ENCODE assay signal across 11 cellular contexts in genomic region chr17:44008205-44008909, GRCh38. TPM values are rescaled to one million over a fixed set of nuclear protein-coding genes. Genes with fewer than 3 reads are reported as not detected.
DNase-seq lines count a peak whose midpoint lies in the region; ATAC-seq lines count a peak whose summit lies in the region.
"Had no signal": no experiment of that assay in that cellular context is flagged by ENCODE, and none has a peak within 500 bp of the region (broad histone marks: within the 10 kb centered on the region; RNA-seq: fewer than 3 reads in every experiment).

No MANE protein-coding gene starts in this region.

- peaks cover 16% of the 10 kb centered on the region for H3K4me1 ChIP-seq in iPS-20b (ENCODE audit: insufficient read depth, low read length)

- H3K27me3 ChIP-seq in iPS-20b (ENCODE audit: insufficient read depth, low read length): peaks cover 34% of the 10 kb centered on the region

- peak; percentile 9 for DNase-seq in stimulated activated CD4-positive, alpha-beta T cell treated with anti-CD3 and anti-CD28 coated beads, Interleukin-15, amount 100 ng/mL, for 24 hours
- no peak for DNase-seq in stimulated activated CD4-positive, alpha-beta T cell treated with anti-CD3 and anti-CD28 coated beads, Interleukin-12 subunit alpha, Interleukin-12 subunit beta, amount 100 ng/mL, for 4 hours
- DNase-seq in activated CD4-positive, alpha-beta memory T cell treated with anti-CD3 and anti-CD28 coated beads, Interleukin-2, amount 10 ng/mL, durations not matched to agents 7 days and 5 days: no peak
- DNase-seq in anterior cingulate cortex (lab: John Stamatoyannopoulos, UW): no peak
- DNase-seq: activated CD4-positive, CD25-positive, alpha-beta regulatory T cell had no signal

- peak overlapping the region; percentile 37 for H3K27ac Mint-ChIP-seq in activated CD4-positive, alpha-beta memory T cell treated with anti-CD3 and anti-CD28 coated beads, Interleukin-2, amount 10 ng/mL, durations not matched to agents 7 days and 5 days

- H3K9ac ChIP-seq in iPS-20b (ENCODE audit: low read depth, low read length): no peak overlapping the region; the same call in 1 of the 2 replicates

- no peak for ATAC-seq in HG03095 (IDR thresholded peaks at IDR 0.05; ENCODE audit: unreplicated experiment)
- no peak for ATAC-seq in GM18870 (IDR thresholded peaks at IDR 0.05; ENCODE audit: unreplicated experiment)
- ATAC-seq in GM21528 (IDR thresholded peaks at IDR 0.05; ENCODE audit: low FRiP score, unreplicated experiment): no peak

- POLR2A ChIA-PET in activated CD4-positive, alpha-beta memory T cell treated with anti-CD3 and anti-CD28 coated beads, Interleukin-2, amount 10 ng/mL, durations not matched to agents 7 days and 5 days (lab: Charles Lee): interaction anchor here (0.7 to 1.9 kb wide), 5 partner anchors 8 to 1010 kb away, joined by 3 to 7 read pairs (median 3); partner anchors contain the start of genes HDAC5 and RPL27

- no peak overlapping the region for H3K27ac ChIP-seq in iPS-20b (ENCODE audit: low read length)

- no peaks in the 10 kb centered on the region for H3K9me3 Mint-ChIP-seq in activated CD4-positive, alpha-beta memory T cell treated with anti-CD3 and anti-CD28 coated beads, Interleukin-2, amount 10 ng/mL, durations not matched to agents 7 days and 5 days

- H3K27me3 Mint-ChIP-seq in activated CD4-positive, alpha-beta memory T cell treated with anti-CD3 and anti-CD28 coated beads, Interleukin-2, amount 10 ng/mL, durations not matched to agents 7 days and 5 days: peaks cover 18% of the 10 kb centered on the region

- peak overlapping the region; percentile 79 for H3K4me3 Mint-ChIP-seq in activated CD4-positive, alpha-beta memory T cell treated with anti-CD3 and anti-CD28 coated beads, Interleukin-2, amount 10 ng/mL, durations not matched to agents 7 days and 5 days

- peak overlapping the region; percentile 91 for H3K4me3 ChIP-seq in iPS-20b (ENCODE audit: low read length)

- H3K4me1 Mint-ChIP-seq in activated CD4-positive, alpha-beta memory T cell treated with anti-CD3 and anti-CD28 coated beads, Interleukin-2, amount 10 ng/mL, durations not matched to agents 7 days and 5 days: peaks cover 40% of the 10 kb centered on the region

- CTCF ChIA-PET in activated CD4-positive, alpha-beta memory T cell treated with anti-CD3 and anti-CD28 coated beads, Interleukin-2, amount 10 ng/mL, durations not matched to agents 7 days and 5 days (lab: Charles Lee): interaction anchor here (0.6 to 3.0 kb wide), 4 partner anchors 8 to 64 kb away, joined by 3 to 11 read pairs (median 4); no protein-coding TSS in a partner anchor

- peaks cover 7% of the 10 kb centered on the region; the same call in 1 of the 2 replicates for H3K36me3 ChIP-seq in iPS-20b (ENCODE audit: insufficient read depth, low read depth, low read length)

- no peaks in the 10 kb centered on the region for H3K9me3 ChIP-seq in iPS-20b (ENCODE audit: insufficient read depth, low read depth, low read length)

- peaks cover 8% of the 10 kb centered on the region for H3K36me3 Mint-ChIP-seq in activated CD4-positive, alpha-beta memory T cell treated with anti-CD3 and anti-CD28 coated beads, Interleukin-2, amount 10 ng/mL, durations not matched to agents 7 days and 5 days (ENCODE audit: low read depth)

RNA-seq across cellular contexts. Expression of gene NAGS, which starts 3.9 kb away (rescaled TPM):
- 1 to 10 TPM; 1.5 TPM for total RNA-seq in activated CD4-positive, alpha-beta memory T cell treated with anti-CD3 and anti-CD28 coated beads, Interleukin-2, amount 10 ng/mL, durations not matched to agents 7 days and 5 days

RNA-seq across cellular contexts. Expression of gene TMEM101, which starts 6.4 kb away (rescaled TPM):
- 10 to 100 TPM; 32.2 to 35.5 TPM for total RNA-seq in activated CD4-positive, alpha-beta memory T cell treated with anti-CD3 and anti-CD28 coated beads, Interleukin-2, amount 10 ng/mL, durations not matched to agents 7 days and 5 days

RNA-seq across cellular contexts. Expression of gene PYY, which starts 54.6 kb away (rescaled TPM):
- not detected for total RNA-seq in activated CD4-positive, alpha-beta memory T cell treated with anti-CD3 and anti-CD28 coated beads, Interleukin-2, amount 10 ng/mL, durations not matched to agents 7 days and 5 days
- total RNA-seq: dermis microvascular lymphatic vessel endothelial cell, NCI-H460 had no signal

RNA-seq across cellular contexts. Expression of gene LSM12, which starts 58.1 kb away (rescaled TPM):
- total RNA-seq in activated CD4-positive, alpha-beta memory T cell treated with anti-CD3 and anti-CD28 coated beads, Interleukin-2, amount 10 ng/mL, durations not matched to agents 7 days and 5 days: 10 to 100 TPM; 61.1 to 62.8 TPM
